In the genomic region with DNA sequence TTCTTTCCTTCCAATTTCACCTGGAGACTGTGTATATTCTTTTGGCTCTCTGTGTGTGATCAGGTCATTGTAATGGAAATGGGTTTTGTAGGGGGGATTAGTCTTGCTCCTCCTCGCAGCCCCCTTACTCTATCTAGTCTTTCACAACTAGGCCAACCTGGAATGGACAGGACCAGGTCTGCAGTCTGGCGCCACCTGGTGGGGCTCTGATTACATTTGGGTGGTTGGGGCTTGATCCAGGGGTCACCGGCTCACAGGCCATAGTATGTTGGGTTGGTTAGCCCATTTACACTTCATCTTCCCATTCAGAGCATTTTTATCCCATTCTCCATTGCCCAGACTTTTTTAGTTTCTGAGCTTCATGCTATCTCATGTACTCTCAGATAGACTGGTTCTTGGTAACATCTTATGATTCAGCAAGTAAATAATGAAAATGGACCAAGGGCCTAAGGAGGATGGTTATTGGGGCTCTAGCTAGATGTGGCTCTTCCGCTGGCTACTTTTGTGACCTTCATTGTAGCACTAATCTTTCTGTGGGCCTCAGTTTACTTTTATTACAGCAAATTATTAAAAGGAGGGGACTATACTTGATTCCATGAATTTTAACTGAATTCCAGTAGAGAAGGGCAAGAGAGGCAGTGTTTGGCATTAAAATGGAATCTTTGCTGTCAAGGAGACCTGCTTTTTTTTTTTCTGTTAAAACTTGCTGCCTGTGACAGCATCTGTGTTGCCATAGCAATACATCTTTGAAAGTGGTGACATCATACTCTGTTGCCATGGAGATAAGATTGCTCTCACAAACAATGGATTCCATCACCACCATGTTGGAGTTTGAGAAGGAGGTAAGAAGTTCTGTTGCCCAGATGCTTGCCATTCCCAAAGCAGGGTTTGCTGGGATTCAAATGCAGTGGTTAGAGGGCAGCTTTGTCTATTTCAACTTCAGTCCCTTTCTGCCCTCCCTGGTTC, we compare ENCODE assay signal across 8 cellular contexts.
A peak's percentile ranks its signal among the peaks of the same experiment; 100 is the strongest.
DNase-seq lines count a peak whose midpoint lies in the region; ATAC-seq, FAIRE-seq and TF ChIP-seq lines count a peak whose summit lies in the region.

No MANE protein-coding gene starts in this region.

- no peaks in the 10 kb centered on the region for H3K4me1 ChIP-seq in HEK293 (ENCODE audit: control insufficient read depth, insufficient read depth, low read length)

- no peak for FAIRE-seq in urothelium cell line (lab: Jason Lieb, UNC)

- DNase-seq in DMS53 (lab: John Stamatoyannopoulos, UW) (peak; percentile 83), NCI-H510A treated with DMSO at 0.1 percent for 48 hours (lab: John Stamatoyannopoulos, UW) (peak; percentile 20), activated T-cell treated with anti-CD3 and anti-CD28 coated beads for 24 hours (ENCODE audit: low read depth) (peak; percentile 23), fibroblast of peridontal ligament (ENCODE audit: extremely low read depth) (peak; percentile 68), omental fat pad (ENCODE audit: low spot score) (peak; percentile 77), urothelium cell line (ENCODE audit: low spot score) (peak; percentile 62), NCI-H128 (lab: John Stamatoyannopoulos, UW; ENCODE audit: unreplicated experiment) (no peak)

- peak; percentile 75 for ATAC-seq in omental fat pad (ENCODE audit: low FRiP score)

- no peak overlapping the region for H3K4me3 ChIP-seq in HEK293 (ENCODE audit: low read depth, low read length)

- CTCF ChIA-PET in HEK293 (lab: Yijun Ruan, JAX), result interaction anchor here (0.6 to 4.1 kb wide), 36 partner anchors 10 to 763 kb away, joined by 3 to 26 read pairs (median 4); partner anchors contain the start of gene PLXNA2

- no peak overlapping the region for H3K27ac ChIP-seq in HEK293 (ENCODE audit: extremely low read depth, low read depth, low read length)

- no peaks in the 10 kb centered on the region for H3K9me3 ChIP-seq in HEK293 (ENCODE audit: control insufficient read depth, insufficient read depth, low read depth, low read length)

- peak; percentile 45; the same call in 1 of the 2 replicates for TF ChIP-seq CTCF in HEK293 (tag by site-specific recombination; IDR thresholded peaks at IDR 0.05)
- peak in 2 of 3 donors; percentile 16 to 45 for TF ChIP-seq CTCF in omental fat pad (IDR thresholded peaks at IDR 0.05)

- POLR2A ChIA-PET in HEK293 (lab: Yijun Ruan, JAX), result interaction anchor here (1.4 kb wide), 1 partner anchor 151 kb away, joined by 4 read pairs; no protein-coding TSS in a partner anchor

- H3K36me3 ChIP-seq in HEK293 (ENCODE audit: control insufficient read depth in 2 of 2, insufficient read depth in 1 of 2, low read length in 2 of 2), result peaks cover 0 to 50% of the 10 kb centered on the region in 2 experiments; a peak in 1 of 3 replicates

TF ChIP-seq in HEK293, 187 proteins besides CTCF, POLR2A, EP300 and RAD21 (continues in another document):
- no peak for TF ChIP-seq ZNF621 (tag by site-specific recombination; IDR thresholded peaks at IDR 0.05)
- TF ChIP-seq ZNF664 (tag by site-specific recombination; IDR thresholded peaks at IDR 0.05), result no peak
- TF ChIP-seq ZNF629 (tag by site-specific recombination; IDR thresholded peaks at IDR 0.05), result 0 out of 2 replicates have a peak, but pooled peaks have one; percentile 12
- TF ChIP-seq ZNF639 (tag by site-specific recombination; IDR thresholded peaks at IDR 0.05), result no peak
- TF ChIP-seq ZBTB21 (tag by site-specific recombination; IDR thresholded peaks at IDR 0.05), result 0 out of 2 replicates have a peak, but pooled peaks have one; percentile 23
- TF ChIP-seq ZNF654 (tag by site-specific recombination; IDR thresholded peaks at IDR 0.05; ENCODE audit: low read depth), result peak; percentile 55
- TF ChIP-seq PRDM2 (tag by site-specific recombination; IDR thresholded peaks at IDR 0.05; ENCODE audit: borderline replicate concordance), result no peak
- peak; percentile 89 for TF ChIP-seq ATF2 (tag by site-specific recombination; IDR thresholded peaks at IDR 0.05; ENCODE audit: low read depth)
- TF ChIP-seq BCL11A (tag by site-specific recombination; IDR thresholded peaks at IDR 0.05; ENCODE audit: low read depth), result no peak
- TF ChIP-seq ZNF626 (tag by site-specific recombination; IDR thresholded peaks at IDR 0.05), result no peak
- TF ChIP-seq ZNF248 (tag by site-specific recombination; IDR thresholded peaks at IDR 0.05), result no peak
